Comparison of ENCODE assay signal across 16 cellular contexts in the genomic region with DNA sequence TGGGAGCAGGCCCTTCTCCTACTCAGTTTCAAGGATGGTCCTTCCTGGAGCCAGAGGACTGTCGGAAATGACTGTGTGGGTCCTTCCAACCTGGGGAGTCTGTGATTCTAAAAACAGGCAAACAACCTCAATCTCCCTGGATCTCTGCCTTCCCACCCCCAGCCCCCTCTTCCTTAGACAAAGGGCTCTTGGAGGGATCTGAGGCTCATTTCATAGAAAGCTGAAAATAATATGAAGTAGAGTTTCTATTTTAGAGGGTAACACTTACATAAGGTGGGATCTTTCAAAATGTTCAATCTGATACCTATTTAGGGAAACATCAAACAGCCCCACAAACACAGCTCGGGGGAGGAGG.
DNase-seq lines count a peak whose midpoint lies in the region; ATAC-seq, FAIRE-seq and TF ChIP-seq lines count a peak whose summit lies in the region.
"Had no signal": no experiment of that assay in that cellular context is flagged by ENCODE, and none has a peak within 500 bp of the region (broad histone marks: within the 10 kb centered on the region; RNA-seq: fewer than 3 reads in every experiment).

No MANE protein-coding gene starts in this region.

- no peak for TF ChIP-seq POLR2A in suprapubic skin (IDR thresholded peaks at IDR 0.05)

- H3K27me3 ChIP-seq in astrocyte (ENCODE audit: insufficient read depth, low read length) (no peaks in the 10 kb centered on the region), suprapubic skin (no peaks in the 10 kb centered on the region)
- H3K27me3 ChIP-seq: cardiac muscle cell had no signal

- no peak overlapping the region for H3K9ac ChIP-seq in astrocyte (ENCODE audit: low read length)

- H3K9me3 ChIP-seq in astrocyte (ENCODE audit: insufficient read depth, low read depth, low read length) (peaks cover 6% of the 10 kb centered on the region), suprapubic skin (no peaks in the 10 kb centered on the region)

- H3K4me1 Mint-ChIP-seq in astrocyte (ENCODE audit: low read depth, unreplicated experiment), result peaks cover 39% of the 10 kb centered on the region
- H3K4me1 Mint-ChIP-seq: B cell had no signal

- no peak overlapping the region for H3K4me2 ChIP-seq in astrocyte (ENCODE audit: low read length)

- peaks cover 2% of the 10 kb centered on the region for H3K9me3 Mint-ChIP-seq in astrocyte (ENCODE audit: unreplicated experiment)
- H3K9me3 Mint-ChIP-seq: activated naive CD8-positive, alpha-beta T cell treated with anti-CD3 and anti-CD28 coated beads, Interleukin-2, amount 50 U/mL, for 24 hours had no signal

- H3K27ac ChIP-seq in astrocyte (ENCODE audit: low read depth, low read length), result no peak overlapping the region
- peak overlapping the region; percentile 78 for H3K27ac ChIP-seq in suprapubic skin
- H3K27ac ChIP-seq: cardiac muscle cell had no signal

- DNase-seq in astrocyte (ENCODE audit: low read depth), result no peak
- DNase-seq in midbrain (lab: John Stamatoyannopoulos, UW), result peak; percentile 18
- DNase-seq in suprapubic skin (ENCODE audit: low spot score in 2 of 2), result peak in 1 of 2 donors; percentile 19
- DNase-seq in activated CD4-positive, CD25-positive, alpha-beta regulatory T cell (lab: John Stamatoyannopoulos, UW), result no peak
- no peak for DNase-seq in posterior cingulate gyrus
- DNase-seq in NOMO-1 treated with DMSO at 0.1 percent for 48 hours (lab: John Stamatoyannopoulos, UW; ENCODE audit: unreplicated experiment), result no peak
- DNase-seq: activated naive CD8-positive, alpha-beta T cell treated with anti-CD3 and anti-CD28 coated beads, Interleukin-2, amount 50 U/mL, for 24 hours; effector CD4-positive, alpha-beta T cell; NCI-H1436 treated with DMSO at 0.1 percent for 48 hours; NCI-H82; nephron progenitor cell; stimulated activated naive CD8-positive, alpha-beta T cell treated with anti-CD3 and anti-CD28 coated beads, Interleukin-15, Interleukin-2, amounts not matched to agents 100 U/mL and 50 U/mL, for 24 hours had no signal

- no peak for TF ChIP-seq EP300 in suprapubic skin (IDR thresholded peaks at IDR 0.05)

- 92% methylated on average over 2 of the region's 2 CpGs for WGBS in suprapubic skin

- H3K27ac Mint-ChIP-seq in astrocyte (ENCODE audit: unreplicated experiment), result peak overlapping the region; percentile 98
- H3K27ac Mint-ChIP-seq: activated naive CD8-positive, alpha-beta T cell treated with anti-CD3 and anti-CD28 coated beads, Interleukin-2, amount 50 U/mL, for 24 hours; B cell; nephron progenitor cell had no signal

- no peak overlapping the region for H3K4me3 Mint-ChIP-seq in astrocyte (ENCODE audit: unreplicated experiment)
- H3K4me3 Mint-ChIP-seq: activated naive CD8-positive, alpha-beta T cell treated with anti-CD3 and anti-CD28 coated beads, Interleukin-2, amount 50 U/mL, for 24 hours; B cell; nephron progenitor cell had no signal

- H3K79me2 ChIP-seq in astrocyte (ENCODE audit: insufficient read depth, low read length), result no peaks in the 10 kb centered on the region

- intact Hi-C loops in posterior cingulate gyrus (cut with DNase I), result loop anchor here (5.0 to 10.0 kb wide), 2 partner anchors 64 to 89 kb away; no protein-coding TSS in a partner anchor

- no peak overlapping the region for H3K4me3 ChIP-seq in astrocyte (ENCODE audit: insufficient read depth, low read depth, low read length)
- H3K4me3 ChIP-seq in suprapubic skin, result no peak overlapping the region
- H3K4me3 ChIP-seq: cardiac muscle cell had no signal

- H3K36me3 ChIP-seq in astrocyte (ENCODE audit: insufficient read depth, low read length), result no peaks in the 10 kb centered on the region
- H3K36me3 ChIP-seq in suprapubic skin, result no peaks in the 10 kb centered on the region
- H3K36me3 ChIP-seq: cardiac muscle cell had no signal

- peaks cover 1% of the 10 kb centered on the region for H3K27me3 Mint-ChIP-seq in astrocyte (ENCODE audit: low read depth, unreplicated experiment)

- TF ChIP-seq CTCF in astrocyte (IDR thresholded peaks at IDR 0.05; ENCODE audit: insufficient read depth, low read depth, low read length), result no peak
- no peak for TF ChIP-seq CTCF in suprapubic skin (IDR thresholded peaks at IDR 0.05)

- no peak overlapping the region for H2AFZ ChIP-seq in astrocyte (ENCODE audit: low read depth, low read length)

- peak; percentile 1 for ATAC-seq in HG02610 (IDR thresholded peaks at IDR 0.05; ENCODE audit: unreplicated experiment)
- ATAC-seq: activated naive CD8-positive, alpha-beta T cell treated with anti-CD3 and anti-CD28 coated beads, Interleukin-2, amount 50 U/mL, for 24 hours; Panc1 had no signal

- FAIRE-seq in astrocyte (lab: Jason Lieb, UNC), result no peak

- H3K36me3 Mint-ChIP-seq in astrocyte (ENCODE audit: low read depth, unreplicated experiment), result peaks cover 2% of the 10 kb centered on the region

- no peaks in the 10 kb centered on the region for H4K20me1 ChIP-seq in astrocyte (ENCODE audit: insufficient read depth, low read length)

- H3K4me1 ChIP-seq in astrocyte (ENCODE audit: insufficient read depth, low read length) (peaks cover 24% of the 10 kb centered on the region), suprapubic skin (peaks cover 28% of the 10 kb centered on the region)
